In the genomic region with DNA sequence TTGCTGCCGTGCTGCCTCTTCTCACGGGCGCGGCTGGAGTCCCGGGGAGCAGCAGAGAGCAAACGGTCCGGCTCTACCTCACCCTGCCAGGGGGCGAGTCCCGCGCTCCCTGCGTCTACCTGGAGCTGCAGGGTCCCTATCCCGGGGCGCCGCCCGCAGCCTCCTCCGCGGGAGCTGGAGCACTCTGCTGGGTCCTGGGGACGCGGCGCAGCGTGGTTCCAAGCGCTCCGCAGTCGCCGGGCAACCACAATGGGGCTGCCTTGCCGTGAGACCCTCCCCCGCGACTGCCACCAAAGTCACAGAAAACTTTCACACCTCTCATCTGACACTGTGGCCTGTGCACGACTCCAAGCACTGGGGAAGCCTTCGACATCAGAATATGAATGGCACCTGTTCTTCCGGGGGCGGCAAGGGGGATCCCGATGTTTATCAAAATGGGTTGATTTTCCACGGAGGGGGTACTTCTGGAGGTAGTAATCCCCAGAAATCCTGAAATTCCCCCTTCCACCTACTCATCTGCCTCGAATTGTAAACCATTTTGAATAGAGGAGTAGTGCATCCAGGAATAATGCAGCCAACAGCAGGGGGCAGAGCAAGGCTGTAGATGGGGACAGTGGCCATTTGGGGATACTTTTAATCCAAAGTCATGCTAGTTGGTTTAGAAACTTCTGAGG, we compare ENCODE assay signal across 8 cellular contexts. TPM values are rescaled to one million over a fixed set of nuclear protein-coding genes. Genes with fewer than 3 reads are reported as not detected.
DNase-seq lines count a peak whose midpoint lies in the region; ATAC-seq and TF ChIP-seq lines count a peak whose summit lies in the region.

A gene (minus strand): TSS at position 186 of the 674 bp plus-strand sequence. CDS start 17,542 bp downstream, outside the sequence.

- peaks cover 7% of the 10 kb centered on the region for H3K9me3 Mint-ChIP-seq in activated CD4-positive, alpha-beta T cell treated with anti-CD3 and anti-CD28 coated beads for 36 hours (ENCODE audit: low read depth)
- peaks cover 4% of the 10 kb centered on the region for H3K9me3 Mint-ChIP-seq in activated CD8-positive, alpha-beta memory T cell treated with anti-CD3 and anti-CD28 coated beads, Interleukin-2, amount 10 ng/mL, durations not matched to agents 7 days and 5 days (ENCODE audit: low read depth)
- peaks cover 2% of the 10 kb centered on the region for H3K9me3 Mint-ChIP-seq in neural crest cell

- peak; percentile 29 for TF ChIP-seq CTCF in foreskin fibroblast (IDR thresholded peaks at IDR 0.05; ENCODE audit: low read depth, low read length)
- peak; percentile 67 for TF ChIP-seq CTCF in neural crest cell (conservative IDR thresholded peaks at IDR 0.05)

- H3K4me1 Mint-ChIP-seq in activated CD4-positive, alpha-beta T cell treated with anti-CD3 and anti-CD28 coated beads for 36 hours = peaks cover 23% of the 10 kb centered on the region
- peaks cover 13% of the 10 kb centered on the region for H3K4me1 Mint-ChIP-seq in activated CD8-positive, alpha-beta memory T cell treated with anti-CD3 and anti-CD28 coated beads, Interleukin-2, amount 10 ng/mL, durations not matched to agents 7 days and 5 days
- peaks cover 18% of the 10 kb centered on the region for H3K4me1 Mint-ChIP-seq in neural crest cell

- peak; percentile 46 for ATAC-seq in activated CD4-positive, alpha-beta T cell treated with anti-CD3 and anti-CD28 coated beads for 36 hours
- peak; percentile 44 for ATAC-seq in HG02642 (IDR thresholded peaks at IDR 0.05; ENCODE audit: poor library complexity, unreplicated experiment)
- peak; percentile 54 for ATAC-seq in activated CD8-positive, alpha-beta memory T cell treated with anti-CD3 and anti-CD28 coated beads, Interleukin-2, amount 10 ng/mL, durations not matched to agents 7 days and 5 days

- POLR2A ChIA-PET in activated CD4-positive, alpha-beta T cell treated with anti-CD3 and anti-CD28 coated beads for 36 hours (lab: Charles Lee) = no interaction called here

- no peaks in the 10 kb centered on the region for H3K36me3 Mint-ChIP-seq in activated CD4-positive, alpha-beta T cell treated with anti-CD3 and anti-CD28 coated beads for 36 hours (ENCODE audit: low read depth)
- no peaks in the 10 kb centered on the region for H3K36me3 Mint-ChIP-seq in activated CD8-positive, alpha-beta memory T cell treated with anti-CD3 and anti-CD28 coated beads, Interleukin-2, amount 10 ng/mL, durations not matched to agents 7 days and 5 days
- no peaks in the 10 kb centered on the region for H3K36me3 Mint-ChIP-seq in neural crest cell (ENCODE audit: low read depth)

- no peak within 1 kb of the TSS for H3K4me3 ChIP-seq in foreskin fibroblast (ENCODE audit: low read depth in 1 of 2, low read length in 2 of 2)

- intact Hi-C loops in activated CD4-positive, alpha-beta T cell treated with anti-CD3 and anti-CD28 coated beads for 36 hours (cut with DNase I, micrococcal nuclease) = loop anchor here (1.0 to 5.0 kb wide), 3 partner anchors 52 to 544 kb away; no protein-coding TSS in a partner anchor

- H3K4me3 Mint-ChIP-seq in activated CD4-positive, alpha-beta T cell treated with anti-CD3 and anti-CD28 coated beads for 36 hours = peak within 1 kb of the TSS; percentile 58
- H3K4me3 Mint-ChIP-seq in activated CD8-positive, alpha-beta memory T cell treated with anti-CD3 and anti-CD28 coated beads, Interleukin-2, amount 10 ng/mL, durations not matched to agents 7 days and 5 days = peak within 1 kb of the TSS; percentile 38
- H3K4me3 Mint-ChIP-seq in neural crest cell = peak within 1 kb of the TSS; percentile 88

- peaks cover 37% of the 10 kb centered on the region for H3K27me3 Mint-ChIP-seq in activated CD4-positive, alpha-beta T cell treated with anti-CD3 and anti-CD28 coated beads for 36 hours
- peaks cover 44% of the 10 kb centered on the region for H3K27me3 Mint-ChIP-seq in activated CD8-positive, alpha-beta memory T cell treated with anti-CD3 and anti-CD28 coated beads, Interleukin-2, amount 10 ng/mL, durations not matched to agents 7 days and 5 days
- H3K27me3 Mint-ChIP-seq in neural crest cell (ENCODE audit: low read depth) = peaks cover 74% of the 10 kb centered on the region

- CTCF ChIA-PET in activated CD4-positive, alpha-beta T cell treated with anti-CD3 and anti-CD28 coated beads for 36 hours (lab: Charles Lee) = interaction anchor here (0.6 to 2.0 kb wide), 2 partner anchors 51 to 69 kb away, joined by 3 to 12 read pairs; no protein-coding TSS in a partner anchor
- CTCF ChIA-PET in activated CD8-positive, alpha-beta memory T cell treated with anti-CD3 and anti-CD28 coated beads, Interleukin-2, amount 10 ng/mL, durations not matched to agents 7 days and 5 days (lab: Charles Lee) = interaction anchor here (1.8 to 4.9 kb wide), 2 partner anchors 51 to 137 kb away, joined by 4 to 33 read pairs; no protein-coding TSS in a partner anchor

- peak; percentile 61 for DNase-seq in activated CD4-positive, alpha-beta T cell treated with anti-CD3 and anti-CD28 coated beads for 36 hours
- DNase-seq in activated CD4-positive, alpha-beta T cell treated with anti-CD3 and anti-CD28 coated beads, Interleukin-2, amount 50 U/mL, for 4 hours = no peak
- peak; percentile 77 for DNase-seq in NCI-H146 treated with DMSO at 0.1 percent for 48 hours (lab: John Stamatoyannopoulos, UW; ENCODE audit: unreplicated experiment)
- DNase-seq in activated CD8-positive, alpha-beta memory T cell treated with anti-CD3 and anti-CD28 coated beads, Interleukin-2, amount 10 ng/mL, durations not matched to agents 7 days and 5 days = peak; percentile 53
- peak; percentile 12 to 60 for DNase-seq in foreskin fibroblast
- peak; percentile 48 for DNase-seq in neural crest cell (ENCODE audit: low read depth, low spot score)
- DNase-seq in NOMO-1 (lab: John Stamatoyannopoulos, UW; ENCODE audit: unreplicated experiment in 2 of 2) = no peak

- H3K27ac Mint-ChIP-seq in activated CD4-positive, alpha-beta T cell treated with anti-CD3 and anti-CD28 coated beads for 36 hours = no peak within 1 kb of the TSS
- no peak within 1 kb of the TSS for H3K27ac Mint-ChIP-seq in activated CD8-positive, alpha-beta memory T cell treated with anti-CD3 and anti-CD28 coated beads, Interleukin-2, amount 10 ng/mL, durations not matched to agents 7 days and 5 days
- no peak within 1 kb of the TSS for H3K27ac Mint-ChIP-seq in neural crest cell (ENCODE audit: unreplicated experiment)

RNA-seq across cellular contexts. Expression of the gene that starts here (rescaled TPM):
- total RNA-seq in activated CD4-positive, alpha-beta T cell treated with anti-CD3 and anti-CD28 coated beads for 36 hours = under 1 TPM in 1 of 2 experiments, not detected in 1; 0.23 TPM
- total RNA-seq in activated CD8-positive, alpha-beta memory T cell treated with anti-CD3 and anti-CD28 coated beads, Interleukin-2, amount 10 ng/mL, durations not matched to agents 7 days and 5 days = under 1 TPM in 1 of 2 experiments, not detected in 1; 0.84 TPM
- total RNA-seq in neural crest cell = not detected in 2 replicates

Comparison
In these comparisons a context has a peak if more than half of its experiments do, and no peak if none do; other contexts are left out.
1. Peak in DNase-seq and ATAC-seq in activated CD4-positive, alpha-beta T cell treated with anti-CD3 and anti-CD28 coated beads for 36 hours; RNA of the gene not detected or under 1 TPM.
2. Peak in DNase-seq and ATAC-seq in activated CD8-positive, alpha-beta memory T cell treated with anti-CD3 and anti-CD28 coated beads, Interleukin-2, amount 10 ng/mL, durations not matched to agents 7 days and 5 days; RNA of the gene not detected or under 1 TPM.
3. Peak in DNase-seq in neural crest cell; RNA of the gene not detected or under 1 TPM.
4. DNase-seq: peak in NCI-H146 treated with DMSO at 0.1 percent for 48 hours (single experiment) and foreskin fibroblast (2 of 2); none in activated CD4-positive, alpha-beta T cell treated with anti-CD3 and anti-CD28 coated beads, Interleukin-2, amount 50 U/mL, for 4 hours (0 of 2) and NOMO-1 (0 of 2).
5. H3K4me3 Mint-ChIP-seq: peak in every context shown above with its lines; median percentile 88 in neural crest cell; 58 in activated CD4-positive, alpha-beta T cell treated with anti-CD3 and anti-CD28 coated beads for 36 hours; 38 in activated CD8-positive, alpha-beta memory T cell treated with anti-CD3 and anti-CD28 coated beads, Interleukin-2, amount 10 ng/mL, durations not matched to agents 7 days and 5 days.
6. Peak in every context shown above with its lines, with median percentiles within 50 percentile points of each other: ATAC-seq.